In the genomic region with DNA sequence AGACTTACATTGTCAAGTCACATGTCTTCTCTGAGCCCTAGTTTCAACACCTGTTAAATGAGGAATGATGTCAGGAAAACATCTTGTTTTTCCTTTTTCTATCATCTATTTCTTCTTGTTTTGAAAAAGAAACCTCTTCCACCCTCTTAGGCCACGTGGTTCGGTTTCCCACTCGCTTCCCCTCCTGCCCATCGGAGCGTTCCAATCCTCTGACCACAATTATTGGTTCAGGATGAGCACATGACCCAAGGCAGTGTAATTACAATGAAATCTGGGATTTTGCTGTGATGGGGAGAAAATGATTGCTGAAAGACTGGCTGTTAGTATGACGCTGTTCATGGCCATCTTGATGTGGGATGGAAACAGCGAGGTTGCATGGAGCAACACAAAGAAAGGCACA, we compare ENCODE assay signal across 13 cellular contexts.
DNase-seq lines count a peak whose midpoint lies in the region; ATAC-seq and TF ChIP-seq lines count a peak whose summit lies in the region.
"Had no signal": no experiment of that assay in that cellular context is flagged by ENCODE, and none has a peak within 500 bp of the region (broad histone marks: within the 10 kb centered on the region; RNA-seq: fewer than 3 reads in every experiment).

No MANE protein-coding gene starts in this region.

- H3K79me2 ChIP-seq in osteoblast (ENCODE audit: insufficient read depth, low read length) (no peaks in the 10 kb centered on the region), MM.1S (ENCODE audit: low read length) (no peaks in the 10 kb centered on the region)

- intact Hi-C loops in uterus (cut with DNase I; ENCODE audit: low total_unique reads): no loop called here
- intact Hi-C loops in ascending aorta (cut with DNase I): no loop called here

- peak overlapping the region; percentile 24 for H3K27ac ChIP-seq in layer of hippocampus (ENCODE audit: low read depth, low read length)
- no peak overlapping the region for H3K27ac ChIP-seq in osteoblast (ENCODE audit: low read depth, low read length)
- H3K27ac ChIP-seq in uterus: peak overlapping the region; percentile 9 to 46
- no peak overlapping the region for H3K27ac ChIP-seq in MM.1S (ENCODE audit: low read length)
- no peak overlapping the region for H3K27ac ChIP-seq in ascending aorta
- H3K27ac ChIP-seq: 22Rv1; BLaER1 treated with 17β-estradiol and CSF1 and Interleukin-3, amounts not matched to agents 10 nM and 100 nM had no signal

- no peak overlapping the region for H3K9ac ChIP-seq in MM.1S (ENCODE audit: low read length)
- H3K9ac ChIP-seq: BLaER1 treated with 17β-estradiol and CSF1 and Interleukin-3, amounts not matched to agents 10 nM and 100 nM had no signal

- TF ChIP-seq CTCF in osteoblast (IDR thresholded peaks at IDR 0.05; ENCODE audit: extremely low read depth, low read depth, low read length) (no peak), uterus (IDR thresholded peaks at IDR 0.05) (no peak), MM.1S (IDR thresholded peaks at IDR 0.05; ENCODE audit: low read length) (no peak), ascending aorta (IDR thresholded peaks at IDR 0.05) (no peak)

- H3K9me3 ChIP-seq in osteoblast (ENCODE audit: low read depth, low read length): no peaks in the 10 kb centered on the region
- no peaks in the 10 kb centered on the region for H3K9me3 ChIP-seq in uterus
- H3K9me3 ChIP-seq in MM.1S (replicated peaks; ENCODE audit: insufficient read depth, low read length): no peaks in the 10 kb centered on the region
- H3K9me3 ChIP-seq in ascending aorta: no peaks in the 10 kb centered on the region
- H3K9me3 ChIP-seq: BLaER1 treated with 17β-estradiol and CSF1 and Interleukin-3, amounts not matched to agents 10 nM and 100 nM; HAP-1 had no signal

- peak overlapping the region; percentile 32 for H2AFZ ChIP-seq in osteoblast (ENCODE audit: low read length)
- H2AFZ ChIP-seq in MM.1S (ENCODE audit: low read length): no peak overlapping the region

- no peaks in the 10 kb centered on the region for H3K36me3 ChIP-seq in osteoblast (ENCODE audit: insufficient read depth, low read length)
- H3K36me3 ChIP-seq in uterus: no peaks in the 10 kb centered on the region
- H3K36me3 ChIP-seq in MM.1S (replicated peaks; ENCODE audit: insufficient read depth, low read length): no peaks in the 10 kb centered on the region
- H3K36me3 ChIP-seq in ascending aorta: no peaks in the 10 kb centered on the region
- H3K36me3 ChIP-seq: BLaER1 treated with 17β-estradiol and CSF1 and Interleukin-3, amounts not matched to agents 10 nM and 100 nM; HAP-1 had no signal

- H3K4me1 ChIP-seq in osteoblast (ENCODE audit: insufficient read depth, low read length): peaks cover 9% of the 10 kb centered on the region
- H3K4me1 ChIP-seq in uterus: peaks cover 0 to 13% of the 10 kb centered on the region in 2 donors
- no peaks in the 10 kb centered on the region for H3K4me1 ChIP-seq in MM.1S (ENCODE audit: low read length)
- H3K4me1 ChIP-seq in ascending aorta: peaks cover 0 to 9% of the 10 kb centered on the region in 2 donors
- H3K4me1 ChIP-seq: BLaER1 treated with 17β-estradiol and CSF1 and Interleukin-3, amounts not matched to agents 10 nM and 100 nM had no signal

- H3K4me2 ChIP-seq in osteoblast (ENCODE audit: insufficient read depth, low read length): no peak overlapping the region
- no peak overlapping the region for H3K4me2 ChIP-seq in MM.1S (ENCODE audit: low read depth, low read length)
- H3K4me2 ChIP-seq: BLaER1 treated with 17β-estradiol and CSF1 and Interleukin-3, amounts not matched to agents 10 nM and 100 nM had no signal

- DNase-seq in DMS53 (lab: John Stamatoyannopoulos, UW): peak; percentile 3
- DNase-seq in DMS53 treated with DMSO at 0.1 percent for 48 hours (lab: John Stamatoyannopoulos, UW; ENCODE audit: unreplicated experiment): no peak
- DNase-seq in osteoblast (ENCODE audit: insufficient read length, low spot score, missing footprints): no peak
- DNase-seq in uterus: no peak
- no peak for DNase-seq in MM.1S
- DNase-seq in ascending aorta (ENCODE audit: low spot score in 2 of 2): no peak
- DNase-seq: DMS79, GOT3 had no signal

- H3F3A ChIP-seq in MM.1S (ENCODE audit: insufficient read depth, low read length): no peaks in the 10 kb centered on the region

- no peak overlapping the region for H3K4me3 ChIP-seq in osteoblast (ENCODE audit: insufficient read depth, low read length)
- no peak overlapping the region for H3K4me3 ChIP-seq in uterus
- H3K4me3 ChIP-seq in MM.1S (ENCODE audit: low read length): no peak overlapping the region
- H3K4me3 ChIP-seq in ascending aorta: no peak overlapping the region
- H3K4me3 ChIP-seq: BLaER1 treated with 17β-estradiol and CSF1 and Interleukin-3, amounts not matched to agents 10 nM and 100 nM; HAP-1 had no signal

- H4K20me1 ChIP-seq in osteoblast (ENCODE audit: insufficient read depth, low read length) (no peaks in the 10 kb centered on the region), MM.1S (ENCODE audit: insufficient read depth, low read length) (no peaks in the 10 kb centered on the region)
- H4K20me1 ChIP-seq: BLaER1 treated with 17β-estradiol and CSF1 and Interleukin-3, amounts not matched to agents 10 nM and 100 nM had no signal

- ATAC-seq in GM18520 (IDR thresholded peaks at IDR 0.05; ENCODE audit: unreplicated experiment): no peak

- H3K27me3 ChIP-seq in layer of hippocampus (ENCODE audit: control insufficient read depth, insufficient read depth, low read length) (no peaks in the 10 kb centered on the region), osteoblast (ENCODE audit: insufficient read depth, low read length) (no peaks in the 10 kb centered on the region), uterus (no peaks in the 10 kb centered on the region), MM.1S (replicated peaks; ENCODE audit: insufficient read depth, low read length) (no peaks in the 10 kb centered on the region), ascending aorta (no peaks in the 10 kb centered on the region)
- H3K27me3 ChIP-seq: BLaER1 treated with 17β-estradiol and CSF1 and Interleukin-3, amounts not matched to agents 10 nM and 100 nM had no signal

- TF ChIP-seq POLR2A in uterus (IDR thresholded peaks at IDR 0.05): no peak

- no peaks in the 10 kb centered on the region for H3K9me2 ChIP-seq in MM.1S (replicated peaks; ENCODE audit: insufficient read depth, low read length)

Comparison
In these comparisons a context has a peak if more than half of its experiments do, and no peak if none do; other contexts are left out.
1. H3K27ac ChIP-seq: peak in layer of hippocampus (single experiment) and uterus (2 of 2); none in osteoblast (single experiment), MM.1S (single experiment) and ascending aorta (0 of 2).